ENCODE assay signal across 2 cellular contexts in genomic region chr2:170937980-170938379, GRCh38.
TF ChIP-seq lines count a peak whose summit lies in the region.

No MANE protein-coding gene starts in this region.

TF ChIP-seq in HEK293, 187 proteins besides CTCF, POLR2A, EP300 and RAD21 (continued from another document):
- TF ChIP-seq, protein P1, sequence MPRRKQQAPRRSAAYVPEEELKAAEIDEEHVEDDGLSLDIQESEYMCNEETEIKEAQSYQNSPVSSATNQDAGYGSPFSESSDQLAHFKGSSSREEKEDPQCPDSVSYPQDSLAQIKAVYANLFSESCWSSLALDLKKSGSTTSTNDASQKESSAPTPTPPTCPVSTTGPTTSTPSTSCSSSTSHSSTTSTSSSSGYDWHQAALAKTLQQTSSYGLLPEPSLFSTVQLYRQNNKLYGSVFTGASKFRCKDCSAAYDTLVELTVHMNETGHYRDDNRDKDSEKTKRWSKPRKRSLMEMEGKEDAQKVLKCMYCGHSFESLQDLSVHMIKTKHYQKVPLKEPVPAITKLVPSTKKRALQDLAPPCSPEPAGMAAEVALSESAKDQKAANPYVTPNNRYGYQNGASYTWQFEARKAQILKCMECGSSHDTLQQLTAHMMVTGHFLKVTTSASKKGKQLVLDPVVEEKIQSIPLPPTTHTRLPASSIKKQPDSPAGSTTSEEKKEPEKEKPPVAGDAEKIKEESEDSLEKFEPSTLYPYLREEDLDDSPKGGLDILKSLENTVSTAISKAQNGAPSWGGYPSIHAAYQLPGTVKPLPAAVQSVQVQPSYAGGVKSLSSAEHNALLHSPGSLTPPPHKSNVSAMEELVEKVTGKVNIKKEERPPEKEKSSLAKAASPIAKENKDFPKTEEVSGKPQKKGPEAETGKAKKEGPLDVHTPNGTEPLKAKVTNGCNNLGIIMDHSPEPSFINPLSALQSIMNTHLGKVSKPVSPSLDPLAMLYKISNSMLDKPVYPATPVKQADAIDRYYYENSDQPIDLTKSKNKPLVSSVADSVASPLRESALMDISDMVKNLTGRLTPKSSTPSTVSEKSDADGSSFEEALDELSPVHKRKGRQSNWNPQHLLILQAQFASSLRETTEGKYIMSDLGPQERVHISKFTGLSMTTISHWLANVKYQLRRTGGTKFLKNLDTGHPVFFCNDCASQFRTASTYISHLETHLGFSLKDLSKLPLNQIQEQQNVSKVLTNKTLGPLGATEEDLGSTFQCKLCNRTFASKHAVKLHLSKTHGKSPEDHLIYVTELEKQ (tag by site-specific recombination; IDR thresholded peaks at IDR 0.05; ENCODE audit: borderline replicate concordance), result no peak
- TF ChIP-seq, protein P2, sequence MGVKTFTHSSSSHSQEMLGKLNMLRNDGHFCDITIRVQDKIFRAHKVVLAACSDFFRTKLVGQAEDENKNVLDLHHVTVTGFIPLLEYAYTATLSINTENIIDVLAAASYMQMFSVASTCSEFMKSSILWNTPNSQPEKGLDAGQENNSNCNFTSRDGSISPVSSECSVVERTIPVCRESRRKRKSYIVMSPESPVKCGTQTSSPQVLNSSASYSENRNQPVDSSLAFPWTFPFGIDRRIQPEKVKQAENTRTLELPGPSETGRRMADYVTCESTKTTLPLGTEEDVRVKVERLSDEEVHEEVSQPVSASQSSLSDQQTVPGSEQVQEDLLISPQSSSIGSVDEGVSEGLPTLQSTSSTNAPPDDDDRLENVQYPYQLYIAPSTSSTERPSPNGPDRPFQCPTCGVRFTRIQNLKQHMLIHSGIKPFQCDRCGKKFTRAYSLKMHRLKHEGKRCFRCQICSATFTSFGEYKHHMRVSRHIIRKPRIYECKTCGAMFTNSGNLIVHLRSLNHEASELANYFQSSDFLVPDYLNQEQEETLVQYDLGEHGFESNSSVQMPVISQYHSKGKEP (tag by site-specific recombination; IDR thresholded peaks at IDR 0.05), result no peak

TF ChIP-seq in WTC11, 78 proteins besides CTCF, POLR2A, EP300 and RAD21 (continued from another document):
- TF ChIP-seq E2F5 (CRISPR knock-in tag; IDR thresholded peaks at IDR 0.05) (no peak), IRF2 (CRISPR knock-in tag; IDR thresholded peaks at IDR 0.05; ENCODE audit: borderline replicate concordance, low read depth) (no peak), PRDM15 (CRISPR knock-in tag; IDR thresholded peaks at IDR 0.05) (no peak), TP53 (CRISPR knock-in tag; IDR thresholded peaks at IDR 0.05) (no peak), CREB1 (CRISPR knock-in tag; IDR thresholded peaks at IDR 0.05) (no peak), ZNF138 (CRISPR knock-in tag; conservative IDR thresholded peaks at IDR 0.05) (no peak)
- TF ChIP-seq, protein P3, sequence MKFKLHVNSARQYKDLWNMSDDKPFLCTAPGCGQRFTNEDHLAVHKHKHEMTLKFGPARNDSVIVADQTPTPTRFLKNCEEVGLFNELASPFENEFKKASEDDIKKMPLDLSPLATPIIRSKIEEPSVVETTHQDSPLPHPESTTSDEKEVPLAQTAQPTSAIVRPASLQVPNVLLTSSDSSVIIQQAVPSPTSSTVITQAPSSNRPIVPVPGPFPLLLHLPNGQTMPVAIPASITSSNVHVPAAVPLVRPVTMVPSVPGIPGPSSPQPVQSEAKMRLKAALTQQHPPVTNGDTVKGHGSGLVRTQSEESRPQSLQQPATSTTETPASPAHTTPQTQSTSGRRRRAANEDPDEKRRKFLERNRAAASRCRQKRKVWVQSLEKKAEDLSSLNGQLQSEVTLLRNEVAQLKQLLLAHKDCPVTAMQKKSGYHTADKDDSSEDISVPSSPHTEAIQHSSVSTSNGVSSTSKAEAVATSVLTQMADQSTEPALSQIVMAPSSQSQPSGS (CRISPR knock-in tag; IDR thresholded peaks at IDR 0.05; ENCODE audit: borderline replicate concordance, low read depth), result no peak
